In the genomic region with DNA sequence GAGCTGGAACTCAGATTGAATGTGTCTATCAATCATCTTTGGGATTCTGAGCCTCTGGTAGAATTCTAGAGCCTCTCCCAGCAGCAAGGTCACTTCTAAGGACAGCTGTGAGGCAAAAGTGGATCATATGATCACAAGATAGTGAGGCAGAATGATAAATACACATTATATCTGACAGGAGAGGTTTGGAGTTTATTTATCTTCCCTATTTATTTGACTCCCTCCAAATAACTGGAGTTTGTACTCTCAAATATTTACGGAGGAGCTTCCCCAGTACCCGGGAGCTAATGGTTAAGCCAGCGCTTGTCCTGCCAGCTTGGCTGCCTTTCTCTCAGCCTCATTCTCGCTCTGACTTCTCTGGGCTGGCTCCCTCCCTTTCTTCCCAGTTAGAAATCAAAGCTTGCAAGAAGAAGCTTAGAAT, we compare ENCODE assay signal across 1 cellular context.
A peak's percentile ranks its signal among the peaks of the same experiment; 100 is the strongest.
TF ChIP-seq lines count a peak whose summit lies in the region.

No MANE protein-coding gene starts in this region.

TF ChIP-seq in HepG2, 621 proteins besides CTCF, POLR2A, EP300 and RAD21 (continued from another document and continues in another):
- TF ChIP-seq REST (IDR thresholded peaks at IDR 0.05; ENCODE audit: borderline replicate concordance in 1 of 2, low read depth in 1 of 2, low read length in 2 of 2) (peak in 1 of 2 experiments; percentile 7; a peak in 1 of 4 replicates), USF2 (IDR thresholded peaks at IDR 0.05; ENCODE audit: low read depth, low read length) (no peak), USF2 (CRISPR knock-in tag; IDR thresholded peaks at IDR 0.05; ENCODE audit: borderline replicate concordance) (no peak; the same call in 1 of the 2 replicates), ZNF143 (CRISPR knock-in tag; IDR thresholded peaks at IDR 0.05) (no peak), FOXA1 (IDR thresholded peaks at IDR 0.05) (peak; percentile 81), FOXA1 (CRISPR knock-in tag; IDR thresholded peaks at IDR 0.05) (peak; percentile 87), SP5 (CRISPR knock-in tag; IDR thresholded peaks at IDR 0.05; ENCODE audit: borderline replicate concordance, low read depth) (0 out of 2 replicates have a peak, but pooled peaks have one; percentile 39), LBX2 (CRISPR knock-in tag; IDR thresholded peaks at IDR 0.05; ENCODE audit: borderline replicate concordance) (no peak), ARID3A (IDR thresholded peaks at IDR 0.05; ENCODE audit: low read depth, low read length) (peak; percentile 99), ATRX (CRISPR knock-in tag; IDR thresholded peaks at IDR 0.05; ENCODE audit: borderline replicate concordance) (no peak), HOXA5 (CRISPR knock-in tag; IDR thresholded peaks at IDR 0.05) (peak; percentile 27; the same call in 1 of the 2 replicates), ZNF430 (CRISPR knock-in tag; IDR thresholded peaks at IDR 0.05) (no peak), JUN (CRISPR knock-in tag; IDR thresholded peaks at IDR 0.05) (no peak), ZEB1 (IDR thresholded peaks at IDR 0.05; ENCODE audit: insufficient replicate concordance, low read depth) (no peak), CHCHD3 (CRISPR knock-in tag; IDR thresholded peaks at IDR 0.05) (no peak), ZNF280D (CRISPR knock-in tag; IDR thresholded peaks at IDR 0.05) (no peak), THAP11 (CRISPR knock-in tag; IDR thresholded peaks at IDR 0.05) (peak; percentile 44; the same call in 1 of the 2 replicates), ZNF570 (CRISPR knock-in tag; IDR thresholded peaks at IDR 0.05; ENCODE audit: borderline replicate concordance) (no peak), RFXAP (CRISPR knock-in tag; IDR thresholded peaks at IDR 0.05; ENCODE audit: borderline replicate concordance) (no peak), ZNF598 (CRISPR knock-in tag; IDR thresholded peaks at IDR 0.05; ENCODE audit: borderline replicate concordance) (no peak), SPEN (CRISPR knock-in tag; IDR thresholded peaks at IDR 0.05; ENCODE audit: low read depth) (no peak), TSC22D2 (CRISPR knock-in tag; IDR thresholded peaks at IDR 0.05; ENCODE audit: borderline replicate concordance) (no peak), ZNF235 (CRISPR knock-in tag; IDR thresholded peaks at IDR 0.05; ENCODE audit: borderline replicate concordance) (no peak), ZNF709 (CRISPR knock-in tag; IDR thresholded peaks at IDR 0.05) (no peak), SOX6 (IDR thresholded peaks at IDR 0.05) (no peak), SOX6 (CRISPR knock-in tag; IDR thresholded peaks at IDR 0.05) (peak; percentile 85), MEIS2 (CRISPR knock-in tag; IDR thresholded peaks at IDR 0.05) (no peak; the same call in 1 of the 2 replicates), RBM39 (IDR thresholded peaks at IDR 0.05; ENCODE audit: low read depth, low read length, poor library complexity, severe bottlenecking) (no peak), ZSCAN12 (CRISPR knock-in tag; IDR thresholded peaks at IDR 0.05) (no peak), ZC3H13 (CRISPR knock-in tag; IDR thresholded peaks at IDR 0.05) (no peak), PAF1 (CRISPR knock-in tag; IDR thresholded peaks at IDR 0.05) (no peak), TERF1 (CRISPR knock-in tag; IDR thresholded peaks at IDR 0.05) (no peak), ZNF660 (CRISPR knock-in tag; IDR thresholded peaks at IDR 0.05; ENCODE audit: borderline replicate concordance, low read depth) (no peak), GTF2F1 (IDR thresholded peaks at IDR 0.05; ENCODE audit: low read length) (no peak), ZNF552 (CRISPR knock-in tag; IDR thresholded peaks at IDR 0.05; ENCODE audit: borderline replicate concordance) (no peak), ZKSCAN1 (IDR thresholded peaks at IDR 0.05; ENCODE audit: low read length) (no peak), ZNF33A (CRISPR knock-in tag; IDR thresholded peaks at IDR 0.05; ENCODE audit: borderline replicate concordance) (no peak), CBX5 (CRISPR knock-in tag; IDR thresholded peaks at IDR 0.05; ENCODE audit: borderline replicate concordance) (no peak), ARHGAP35 (CRISPR knock-in tag; IDR thresholded peaks at IDR 0.05; ENCODE audit: borderline replicate concordance) (no peak), U2AF1 (optimal IDR thresholded peaks at IDR 0.05; ENCODE audit: low read depth, low read length) (no peak), ZNF432 (CRISPR knock-in tag; IDR thresholded peaks at IDR 0.05; ENCODE audit: borderline replicate concordance) (no peak), ZSCAN22 (CRISPR knock-in tag; IDR thresholded peaks at IDR 0.05) (no peak), NR2F2 (IDR thresholded peaks at IDR 0.05; ENCODE audit: borderline replicate concordance, low read depth) (peak; percentile 61)
- TF ChIP-seq, protein P1, sequence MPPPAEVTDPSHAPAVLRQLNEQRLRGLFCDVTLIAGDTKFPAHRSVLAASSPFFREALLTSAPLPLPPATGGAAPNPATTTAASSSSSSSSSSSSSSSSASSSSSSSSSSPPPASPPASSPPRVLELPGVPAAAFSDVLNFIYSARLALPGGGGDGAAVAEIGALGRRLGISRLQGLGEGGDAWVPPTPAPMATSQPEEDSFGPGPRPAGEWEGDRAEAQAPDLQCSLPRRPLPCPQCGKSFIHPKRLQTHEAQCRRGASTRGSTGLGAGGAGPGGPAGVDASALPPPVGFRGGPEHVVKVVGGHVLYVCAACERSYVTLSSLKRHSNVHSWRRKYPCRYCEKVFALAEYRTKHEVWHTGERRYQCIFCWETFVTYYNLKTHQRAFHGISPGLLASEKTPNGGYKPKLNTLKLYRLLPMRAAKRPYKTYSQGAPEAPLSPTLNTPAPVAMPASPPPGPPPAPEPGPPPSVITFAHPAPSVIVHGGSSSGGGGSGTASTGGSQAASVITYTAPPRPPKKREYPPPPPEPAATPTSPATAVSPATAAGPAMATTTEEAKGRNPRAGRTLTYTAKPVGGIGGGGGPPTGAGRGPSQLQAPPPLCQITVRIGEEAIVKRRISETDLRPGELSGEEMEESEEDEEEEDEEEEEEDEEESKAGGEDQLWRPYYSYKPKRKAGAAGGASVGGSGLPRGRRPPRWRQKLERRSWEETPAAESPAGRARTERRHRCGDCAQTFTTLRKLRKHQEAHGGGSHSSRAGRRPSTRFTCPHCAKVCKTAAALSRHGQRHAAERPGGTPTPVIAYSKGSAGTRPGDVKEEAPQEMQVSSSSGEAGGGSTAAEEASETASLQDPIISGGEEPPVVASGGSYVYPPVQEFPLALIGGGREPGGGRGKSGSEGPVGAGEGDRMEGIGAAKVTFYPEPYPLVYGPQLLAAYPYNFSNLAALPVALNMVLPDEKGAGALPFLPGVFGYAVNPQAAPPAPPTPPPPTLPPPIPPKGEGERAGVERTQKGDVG (CRISPR knock-in tag; IDR thresholded peaks at IDR 0.05; ENCODE audit: borderline replicate concordance), result no peak
- TF ChIP-seq, protein P2, sequence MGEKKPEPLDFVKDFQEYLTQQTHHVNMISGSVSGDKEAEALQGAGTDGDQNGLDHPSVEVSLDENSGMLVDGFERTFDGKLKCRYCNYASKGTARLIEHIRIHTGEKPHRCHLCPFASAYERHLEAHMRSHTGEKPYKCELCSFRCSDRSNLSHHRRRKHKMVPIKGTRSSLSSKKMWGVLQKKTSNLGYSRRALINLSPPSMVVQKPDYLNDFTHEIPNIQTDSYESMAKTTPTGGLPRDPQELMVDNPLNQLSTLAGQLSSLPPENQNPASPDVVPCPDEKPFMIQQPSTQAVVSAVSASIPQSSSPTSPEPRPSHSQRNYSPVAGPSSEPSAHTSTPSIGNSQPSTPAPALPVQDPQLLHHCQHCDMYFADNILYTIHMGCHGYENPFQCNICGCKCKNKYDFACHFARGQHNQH (CRISPR knock-in tag; IDR thresholded peaks at IDR 0.05), result no peak
- TF ChIP-seq, protein P3, sequence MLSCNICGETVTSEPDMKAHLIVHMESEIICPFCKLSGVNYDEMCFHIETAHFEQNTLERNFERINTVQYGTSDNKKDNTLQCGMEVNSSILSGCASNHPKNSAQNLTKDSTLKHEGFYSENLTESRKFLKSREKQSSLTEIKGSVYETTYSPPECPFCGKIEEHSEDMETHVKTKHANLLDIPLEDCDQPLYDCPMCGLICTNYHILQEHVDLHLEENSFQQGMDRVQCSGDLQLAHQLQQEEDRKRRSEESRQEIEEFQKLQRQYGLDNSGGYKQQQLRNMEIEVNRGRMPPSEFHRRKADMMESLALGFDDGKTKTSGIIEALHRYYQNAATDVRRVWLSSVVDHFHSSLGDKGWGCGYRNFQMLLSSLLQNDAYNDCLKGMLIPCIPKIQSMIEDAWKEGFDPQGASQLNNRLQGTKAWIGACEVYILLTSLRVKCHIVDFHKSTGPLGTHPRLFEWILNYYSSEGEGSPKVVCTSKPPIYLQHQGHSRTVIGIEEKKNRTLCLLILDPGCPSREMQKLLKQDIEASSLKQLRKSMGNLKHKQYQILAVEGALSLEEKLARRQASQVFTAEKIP (CRISPR knock-in tag; IDR thresholded peaks at IDR 0.05; ENCODE audit: borderline replicate concordance), result no peak
